8 cellular contexts compared by ENCODE assay signal in genomic region chr19:47446534-47447469, GRCh38. TPM values are rescaled to one million over a fixed set of nuclear protein-coding genes. Genes with fewer than 3 reads are reported as not detected.
DNase-seq lines count a peak whose midpoint lies in the region; ATAC-seq, FAIRE-seq and TF ChIP-seq lines count a peak whose summit lies in the region.
"Had no signal": no experiment of that assay in that cellular context is flagged by ENCODE, and none has a peak within 500 bp of the region (broad histone marks: within the 10 kb centered on the region; RNA-seq: fewer than 3 reads in every experiment).

No MANE protein-coding gene starts in this region.

- H3K4me3 ChIP-seq in H7 (ENCODE audit: insufficient read depth, low read depth, low read length): peak overlapping the region; percentile 56
- peak overlapping the region; percentile 16 to 27 for H3K4me3 ChIP-seq in duodenal mucosa (ENCODE audit: low read depth in 1 of 2, low read length in 2 of 2)

- H3K36me3 ChIP-seq in H7 (replicated peaks; ENCODE audit: control insufficient read depth, insufficient read depth, low read length): no peaks in the 10 kb centered on the region
- H3K36me3 ChIP-seq in duodenal mucosa (ENCODE audit: control insufficient read depth in 1 of 2, insufficient read depth in 2 of 2, low read length in 2 of 2): no peaks in the 10 kb centered on the region

- peaks cover 6 to 9% of the 10 kb centered on the region in 2 donors for H3K4me1 ChIP-seq in duodenal mucosa (ENCODE audit: control insufficient read depth in 1 of 2, insufficient read depth in 2 of 2, low read length in 2 of 2)

- no peaks in the 10 kb centered on the region for H3K9me3 ChIP-seq in duodenal mucosa (ENCODE audit: control insufficient read depth in 1 of 2, low read length in 2 of 2)

- no peak overlapping the region for H3K27ac ChIP-seq in duodenal mucosa (ENCODE audit: low read depth, low read length)

- H3K27me3 ChIP-seq in H7 (ENCODE audit: control insufficient read depth, insufficient read depth, low read length): peaks cover 28% of the 10 kb centered on the region
- peaks cover 47 to 62% of the 10 kb centered on the region in 2 donors for H3K27me3 ChIP-seq in duodenal mucosa (ENCODE audit: control insufficient read depth in 1 of 2, insufficient read depth in 2 of 2, low read length in 2 of 2)

- H3K9ac ChIP-seq in duodenal mucosa (ENCODE audit: low read depth in 1 of 2, low read length in 2 of 2): no peak overlapping the region

- no peak for FAIRE-seq in H54 (lab: Jason Lieb, UNC)

- peak; percentile 94 for DNase-seq in H7
- peak; percentile 96 for DNase-seq in NCI-H82 (lab: John Stamatoyannopoulos, UW)
- DNase-seq in renal cortical epithelial cell (ENCODE audit: low read depth): peak; percentile 35
- DNase-seq in H54 (ENCODE audit: insufficient read length, low spot score): no peak
- DNase-seq in DMS79 (lab: John Stamatoyannopoulos, UW): no peak

- ATAC-seq in HG02840 (IDR thresholded peaks at IDR 0.05; ENCODE audit: low FRiP score, unreplicated experiment): no peak

- no peak for TF ChIP-seq POLR2A in H54 (IDR thresholded peaks at IDR 0.05; ENCODE audit: low read depth, low read length)

RNA-seq across cellular contexts. Expression of gene SLC8A2, which starts 24.9 kb away (rescaled TPM):
- 6.7 and 10.3 TPM in 2 replicates for total RNA-seq in H7 (2014; rRNA removed; shearing (Covaris generic))
- 0.30 and 1.6 TPM in 2 replicates for total RNA-seq in renal cortical epithelial cell
- total RNA-seq: pulmonary artery endothelial cell had no signal

RNA-seq across cellular contexts. Expression of gene MEIS3, which starts 27.5 kb away (rescaled TPM):
- total RNA-seq in H7 (2014; rRNA removed; shearing (Covaris generic)): 87.0 and 134 TPM in 2 replicates
- 3.6 and 9.1 TPM in 2 replicates for total RNA-seq in renal cortical epithelial cell

RNA-seq across cellular contexts. Expression of gene KPTN, which starts 37.2 kb away (rescaled TPM):
- 9.9 and 10.5 TPM in 2 replicates for total RNA-seq in H7 (2014; rRNA removed; shearing (Covaris generic))
- 1.4 and 7.1 TPM in 2 replicates for total RNA-seq in renal cortical epithelial cell

Comparison
In these comparisons a context has a peak if more than half of its experiments do, and no peak if none do; other contexts are left out.
1. DNase-seq: peak in H7 (single experiment), NCI-H82 (single experiment) and renal cortical epithelial cell (single experiment); none in H54 (single experiment) and DMS79 (single experiment).